ENCODE assay signal across 13 cellular contexts in the genomic region with DNA sequence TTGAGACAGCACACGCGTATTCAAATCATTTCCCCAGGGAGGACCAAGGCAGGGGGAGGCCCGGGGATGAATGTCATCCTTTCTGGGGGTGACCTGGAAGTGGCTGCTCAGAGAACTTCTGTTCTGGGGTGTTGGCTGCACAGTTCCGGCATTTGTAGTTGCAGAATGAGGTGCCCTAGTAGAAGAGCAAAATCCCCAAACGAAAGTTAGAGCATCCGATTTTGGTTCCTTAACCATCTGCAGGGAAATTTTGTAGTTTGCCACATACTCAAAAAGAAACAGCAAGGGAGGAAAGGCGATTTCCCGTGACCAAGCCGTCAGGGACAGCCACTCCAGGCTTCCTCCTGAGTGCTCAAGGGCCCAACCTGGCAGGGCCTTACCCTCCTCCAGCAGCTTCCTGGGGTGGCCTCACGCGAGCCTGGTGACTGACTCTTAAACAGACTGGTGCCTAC. TPM values are rescaled to one million over a fixed set of nuclear protein-coding genes. Genes with fewer than 3 reads are reported as not detected.
DNase-seq lines count a peak whose midpoint lies in the region; ATAC-seq and TF ChIP-seq lines count a peak whose summit lies in the region.
"Had no signal": no experiment of that assay in that cellular context is flagged by ENCODE, and none has a peak within 500 bp of the region (broad histone marks: within the 10 kb centered on the region; RNA-seq: fewer than 3 reads in every experiment).

No MANE protein-coding gene starts in this region.

- H3K27ac ChIP-seq in SK-N-SH (ENCODE audit: low read depth in 2 of 2, low read length in 1 of 2) = no peak overlapping the region
- H3K27ac ChIP-seq: right atrium auricular region had no signal

- no peak overlapping the region for H2AFZ ChIP-seq in SK-N-SH (ENCODE audit: low read depth)

- H3K9me3 Mint-ChIP-seq in glutamatergic neuron (ENCODE audit: unreplicated experiment) = peaks cover 3% of the 10 kb centered on the region
- H3K9me3 Mint-ChIP-seq: activated naive CD4-positive, alpha-beta T cell treated with anti-CD3 and anti-CD28 coated beads for 36 hours had no signal

- DNase-seq in GM06990 (ENCODE audit: extremely low read depth, insufficient read length) = peak; percentile 82
- no peak for DNase-seq in glutamatergic neuron
- no peak for DNase-seq in SK-N-SH
- DNase-seq in occipital lobe (lab: John Stamatoyannopoulos, UW) = no peak
- DNase-seq in AG20443 (ENCODE audit: low spot score) = no peak
- DNase-seq: activated CD4-positive, alpha-beta T cell treated with anti-CD3 and anti-CD28 coated beads for 1 hour; activated naive CD4-positive, alpha-beta T cell treated with anti-CD3 and anti-CD28 coated beads for 36 hours; dermis blood vessel endothelial cell; NCI-H1436 had no signal

- WGBS in SK-N-SH (ENCODE audit: low lambda C conversion rate) = 74% methylated on average over 9 of the region's 11 CpGs

- no peaks in the 10 kb centered on the region for H4K20me1 ChIP-seq in SK-N-SH (ENCODE audit: insufficient read depth)

- H3K4me2 ChIP-seq in SK-N-SH = no peak overlapping the region

- no peaks in the 10 kb centered on the region for H3F3A ChIP-seq in SK-N-SH (replicated peaks; ENCODE audit: insufficient read depth)

- CTCF ChIA-PET in SK-N-SH (lab: Yijun Ruan, JAX) = interaction anchor here (5.2 kb wide), 1 partner anchor 9 kb away, joined by 27 read pairs; no protein-coding TSS in a partner anchor

- no peaks in the 10 kb centered on the region for H3K9me3 ChIP-seq in SK-N-SH
- H3K9me3 ChIP-seq: right atrium auricular region had no signal

- H3K9ac ChIP-seq in SK-N-SH = no peak overlapping the region

- no peak overlapping the region for H3K27ac Mint-ChIP-seq in glutamatergic neuron (ENCODE audit: unreplicated experiment)
- H3K27ac Mint-ChIP-seq: activated naive CD4-positive, alpha-beta T cell treated with anti-CD3 and anti-CD28 coated beads for 36 hours had no signal

- H3K27me3 Mint-ChIP-seq in glutamatergic neuron (ENCODE audit: unreplicated experiment) = peaks cover 5% of the 10 kb centered on the region

- no peak overlapping the region for H3K4me3 Mint-ChIP-seq in glutamatergic neuron (ENCODE audit: unreplicated experiment)
- H3K4me3 Mint-ChIP-seq: activated naive CD4-positive, alpha-beta T cell treated with anti-CD3 and anti-CD28 coated beads for 36 hours had no signal

- H3K4me3 ChIP-seq in GM06990 (replicated peaks; ENCODE audit: low read depth, low read length) (no peak overlapping the region), SK-N-SH (ENCODE audit: low read depth in 2 of 2, low read length in 1 of 2) (no peak overlapping the region)
- H3K4me3 ChIP-seq: right atrium auricular region had no signal

- H3K36me3 Mint-ChIP-seq in glutamatergic neuron (ENCODE audit: unreplicated experiment) = no peaks in the 10 kb centered on the region

- no peaks in the 10 kb centered on the region for H3K79me2 ChIP-seq in SK-N-SH (ENCODE audit: insufficient read depth)

- H3K36me3 ChIP-seq in GM06990 (ENCODE audit: control insufficient read depth, insufficient read depth, low read length) (no peaks in the 10 kb centered on the region), SK-N-SH (replicated peaks in 1 of 2; ENCODE audit: control insufficient read depth in 1 of 2, insufficient read depth in 2 of 2, low read length in 1 of 2) (no peaks in the 10 kb centered on the region)
- H3K36me3 ChIP-seq: right atrium auricular region had no signal

- H3K4me1 ChIP-seq in SK-N-SH (ENCODE audit: control insufficient read depth in 1 of 2, insufficient read depth in 2 of 2, low read depth in 1 of 2, low read length in 1 of 2) = no peaks in the 10 kb centered on the region; a peak in 1 of 4 replicates

- POLR2A ChIA-PET in SK-N-SH (lab: Yijun Ruan, JAX) = no interaction called here

- ATAC-seq in HG02623 (IDR thresholded peaks at IDR 0.05; ENCODE audit: unreplicated experiment) = peak; percentile 41
- peak; percentile 42 for ATAC-seq in HG03520 (IDR thresholded peaks at IDR 0.05; ENCODE audit: unreplicated experiment)

- no peaks in the 10 kb centered on the region for H3K27me3 ChIP-seq in GM06990 (replicated peaks; ENCODE audit: control insufficient read depth, insufficient read depth, low read length)
- no peaks in the 10 kb centered on the region for H3K27me3 ChIP-seq in SK-N-SH (ENCODE audit: insufficient read depth)
- H3K27me3 ChIP-seq: right atrium auricular region had no signal

- TF ChIP-seq CTCF in GM06990 (IDR thresholded peaks at IDR 0.05; ENCODE audit: insufficient read depth, low read length, poor library complexity, severe bottlenecking) = no peak
- TF ChIP-seq CTCF in glutamatergic neuron (IDR thresholded peaks at IDR 0.05; ENCODE audit: partially characterized antibody, unreplicated experiment) = no peak
- no peak for TF ChIP-seq CTCF in SK-N-SH (IDR thresholded peaks at IDR 0.05)

- no peaks in the 10 kb centered on the region for H3K9me2 ChIP-seq in SK-N-SH

- no peak for TF ChIP-seq EP300 in SK-N-SH (IDR thresholded peaks at IDR 0.05; ENCODE audit: borderline replicate concordance in 1 of 2, low read depth in 1 of 2, low read length in 1 of 2)

- TF ChIP-seq RAD21 in SK-N-SH (IDR thresholded peaks at IDR 0.05; ENCODE audit: low read length) = no peak

- peak; percentile 28 for TF ChIP-seq POLR2A in GM19193 (IDR thresholded peaks at IDR 0.05; ENCODE audit: extremely low read depth, insufficient read depth, insufficient read length)

- peaks cover 13% of the 10 kb centered on the region for H3K4me1 Mint-ChIP-seq in glutamatergic neuron (ENCODE audit: low read depth, unreplicated experiment)

TF ChIP-seq in SK-N-SH, 30 proteins besides CTCF, POLR2A, EP300 and RAD21:
- no peak for TF ChIP-seq TEAD4 (IDR thresholded peaks at IDR 0.05; ENCODE audit: borderline replicate concordance, insufficient read depth)
- TF ChIP-seq, protein P1, sequence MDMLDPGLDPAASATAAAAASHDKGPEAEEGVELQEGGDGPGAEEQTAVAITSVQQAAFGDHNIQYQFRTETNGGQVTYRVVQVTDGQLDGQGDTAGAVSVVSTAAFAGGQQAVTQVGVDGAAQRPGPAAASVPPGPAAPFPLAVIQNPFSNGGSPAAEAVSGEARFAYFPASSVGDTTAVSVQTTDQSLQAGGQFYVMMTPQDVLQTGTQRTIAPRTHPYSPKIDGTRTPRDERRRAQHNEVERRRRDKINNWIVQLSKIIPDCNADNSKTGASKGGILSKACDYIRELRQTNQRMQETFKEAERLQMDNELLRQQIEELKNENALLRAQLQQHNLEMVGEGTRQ (IDR thresholded peaks at IDR 0.05; ENCODE audit: borderline replicate concordance, low read depth, low read length) = no peak
- no peak for TF ChIP-seq GATA2 (CRISPR knock-in tag; IDR thresholded peaks at IDR 0.05)

RNA-seq across cellular contexts. Expression of a gene that starts 13.0 kb away (rescaled TPM):
- total RNA-seq in glutamatergic neuron (ENCODE audit: unreplicated experiment) (16.7 TPM), occipital lobe (20.1 TPM)
- 16.5 and 17.9 TPM in 2 replicates for polyA plus RNA-seq in SK-N-SH (2012; rRNA removed)
- polyA plus RNA-seq in SK-N-SH (2012; cell fraction: cytosol; rRNA removed) = 14.6 and 16.4 TPM in 2 replicates
- polyA plus RNA-seq in SK-N-SH (2012; cell fraction: nucleus; rRNA removed) = 21.0 and 31.9 TPM in 2 replicates
